In the genomic region with DNA sequence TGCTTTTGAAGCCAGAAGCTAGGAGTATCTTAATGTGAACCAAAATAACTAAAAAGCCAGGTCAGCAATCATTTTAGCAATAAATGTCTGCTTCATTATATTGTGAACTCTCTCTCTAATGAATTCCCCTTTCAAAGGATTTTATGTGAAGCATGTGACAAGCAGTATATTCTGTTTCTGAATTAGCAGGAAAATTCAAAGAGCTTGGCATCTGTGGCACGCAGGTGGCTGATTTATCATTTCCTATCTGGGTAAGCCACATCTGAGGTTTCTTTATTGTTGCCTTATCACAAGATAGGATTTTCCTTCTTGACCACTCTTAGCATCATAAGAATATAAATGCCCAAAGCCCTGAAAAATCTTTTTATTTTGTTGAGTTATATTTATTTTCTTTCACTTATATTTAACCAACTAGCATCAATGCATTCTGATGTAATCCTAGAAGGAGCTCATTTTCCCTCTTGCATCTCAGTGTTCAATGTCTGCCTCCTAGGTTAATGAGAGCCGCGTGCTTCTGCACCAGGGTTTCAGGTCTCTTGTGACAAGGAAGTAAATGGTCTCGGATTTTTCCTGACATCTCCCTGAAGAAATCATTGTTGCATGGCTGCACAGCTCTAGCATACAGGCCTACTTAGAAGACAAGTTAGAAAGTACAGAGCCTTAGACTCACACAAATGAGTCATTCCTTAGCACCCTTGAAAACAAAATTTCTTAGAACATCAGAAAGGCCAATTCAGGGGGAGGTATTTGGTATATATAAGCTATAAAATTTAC, we compare ENCODE assay signal across 1 cellular context.
TF ChIP-seq lines count a peak whose summit lies in the region.

No MANE protein-coding gene starts in this region.

TF ChIP-seq in HepG2, 621 proteins besides CTCF, POLR2A, EP300 and RAD21 (continued from another document):
- TF ChIP-seq MAFK (conservative IDR thresholded peaks at IDR 0.05 in 1 of 2, IDR thresholded peaks at IDR 0.05 in 1 of 2; ENCODE audit: low read length in 2 of 2) (peak in 1 of 2 experiments; percentile 45; a peak in 1 of 4 replicates), SP5 (CRISPR knock-in tag; IDR thresholded peaks at IDR 0.05; ENCODE audit: borderline replicate concordance, low read depth) (no peak), ZNF724P (CRISPR knock-in tag; IDR thresholded peaks at IDR 0.05; ENCODE audit: borderline replicate concordance) (no peak), ZNF703 (CRISPR knock-in tag; IDR thresholded peaks at IDR 0.05; ENCODE audit: borderline replicate concordance) (no peak), SMAD3 (CRISPR knock-in tag; IDR thresholded peaks at IDR 0.05) (no peak), TCF12 (IDR thresholded peaks at IDR 0.05) (no peak), TCF12 (CRISPR knock-in tag; IDR thresholded peaks at IDR 0.05) (no peak)
